21 cellular contexts compared by ENCODE assay signal in genomic region chr7:158495256-158495655, GRCh38.
A peak's percentile ranks its signal among the peaks of the same experiment; 100 is the strongest.
DNase-seq lines count a peak whose midpoint lies in the region; ATAC-seq and TF ChIP-seq lines count a peak whose summit lies in the region.
"Had no signal": no experiment of that assay in that cellular context is flagged by ENCODE, and none has a peak within 500 bp of the region (broad histone marks: within the 10 kb centered on the region; RNA-seq: fewer than 3 reads in every experiment).

No MANE protein-coding gene starts in this region.

- H3K27ac ChIP-seq in neural cell (ENCODE audit: low read length): peak overlapping the region; percentile 86
- H3K27ac ChIP-seq: heart right ventricle, right atrium auricular region, suprapubic skin, WERI-Rb-1 had no signal

- H3K27me3 ChIP-seq in neural cell (ENCODE audit: insufficient read depth, low read depth, low read length): no peaks in the 10 kb centered on the region
- H3K27me3 ChIP-seq: right atrium auricular region had no signal

- H3K79me2 ChIP-seq in neural cell (replicated peaks; ENCODE audit: insufficient read depth, low read length): no peaks in the 10 kb centered on the region

- peak overlapping the region; percentile 63 for H3K4me3 Mint-ChIP-seq in WTC11
- H3K4me3 Mint-ChIP-seq in activated T-helper 1 cell treated with anti-CD3 and anti-CD28 coated beads, Interleukin-12 subunit alpha, Interleukin-12 subunit beta, Interleukin-2, Interleukin-4 antibody, amounts not matched to agents 30 ng/mL and 10 ng/mL and 1 ng/mL, durations not matched to agents 14 hours and 24 hours and 36 hours: no peak overlapping the region
- H3K4me3 Mint-ChIP-seq: activated CD4-positive, alpha-beta memory T cell treated with anti-CD3 and anti-CD28 coated beads for 36 hours; activated naive CD8-positive, alpha-beta T cell; activated T-cell treated with anti-CD3 and anti-CD28 coated beads, Interleukin-2, amount 50 U/mL, for 4 hours had no signal

- H3K4me3 ChIP-seq in neural cell (ENCODE audit: low read length): peak overlapping the region; percentile 22
- H3K4me3 ChIP-seq: heart right ventricle, lung, right atrium auricular region, suprapubic skin had no signal

- H3K4me1 Mint-ChIP-seq in WTC11: peaks cover 55% of the 10 kb centered on the region
- H3K4me1 Mint-ChIP-seq in activated T-helper 1 cell treated with anti-CD3 and anti-CD28 coated beads, Interleukin-12 subunit alpha, Interleukin-12 subunit beta, Interleukin-2, Interleukin-4 antibody, amounts not matched to agents 30 ng/mL and 10 ng/mL and 1 ng/mL, durations not matched to agents 14 hours and 24 hours and 36 hours (ENCODE audit: low read depth): no peaks in the 10 kb centered on the region
- H3K4me1 Mint-ChIP-seq: CD4-positive, CD25-positive, alpha-beta regulatory T cell had no signal

- peak; percentile 36 for DNase-seq in NCI-H510A treated with DMSO at 0.1 percent for 48 hours (lab: John Stamatoyannopoulos, UW)
- no peak for DNase-seq in NCI-H510A (lab: John Stamatoyannopoulos, UW)
- DNase-seq in NAMALWA (ENCODE audit: low spot score): peak; percentile 46
- DNase-seq in WTC11 (ENCODE audit: low spot score): no peak
- no peak for DNase-seq in activated T-helper 1 cell treated with anti-CD3 and anti-CD28 coated beads, Interleukin-12 subunit alpha, Interleukin-12 subunit beta, Interleukin-2, Interleukin-4 antibody, amounts not matched to agents 30 ng/mL and 10 ng/mL and 1 ng/mL, durations not matched to agents 14 hours and 24 hours and 36 hours (ENCODE audit: low spot score)
- DNase-seq in mucosa of gallbladder (ENCODE audit: low spot score): no peak
- DNase-seq: activated T-cell treated with anti-CD3 and anti-CD28 coated beads, Interleukin-2, amount 50 U/mL, for 4 hours; heart right ventricle; KG1; kidney; OCI-M1; SIG-M5 had no signal

- H3K9me3 Mint-ChIP-seq in WTC11: no peaks in the 10 kb centered on the region
- no peaks in the 10 kb centered on the region for H3K9me3 Mint-ChIP-seq in activated T-helper 1 cell treated with anti-CD3 and anti-CD28 coated beads, Interleukin-12 subunit alpha, Interleukin-12 subunit beta, Interleukin-2, Interleukin-4 antibody, amounts not matched to agents 30 ng/mL and 10 ng/mL and 1 ng/mL, durations not matched to agents 14 hours and 24 hours and 36 hours
- H3K9me3 Mint-ChIP-seq: activated CD4-positive, alpha-beta memory T cell treated with anti-CD3 and anti-CD28 coated beads for 36 hours; activated T-cell treated with anti-CD3 and anti-CD28 coated beads, Interleukin-2, amount 50 U/mL, for 4 hours; CD4-positive, CD25-positive, alpha-beta regulatory T cell had no signal

- CTCF ChIA-PET in WTC11 (lab: Charles Lee): interaction anchor here (0.6 to 2.6 kb wide), 22 partner anchors 9 to 481 kb away, joined by 3 to 13 read pairs (median 4); no protein-coding TSS in a partner anchor

- ATAC-seq in WTC11 (peak; percentile 42), GM21737 (IDR thresholded peaks at IDR 0.05; ENCODE audit: unreplicated experiment) (no peak)

- POLR2A ChIA-PET in WTC11 (lab: Charles Lee): no interaction called here

- no peak for TF ChIP-seq EP300 in neural cell (conservative IDR thresholded peaks at IDR 0.05; ENCODE audit: poor library complexity, severe bottlenecking)

- H3K9me2 ChIP-seq in neural cell (ENCODE audit: insufficient read depth, low read length): no peaks in the 10 kb centered on the region

- no peaks in the 10 kb centered on the region for H3K36me3 ChIP-seq in neural cell (ENCODE audit: insufficient read depth, low read length)
- H3K36me3 ChIP-seq: heart right ventricle, right atrium auricular region, suprapubic skin, WERI-Rb-1 had no signal

- H3K36me3 Mint-ChIP-seq in WTC11: no peaks in the 10 kb centered on the region
- no peaks in the 10 kb centered on the region for H3K36me3 Mint-ChIP-seq in activated T-helper 1 cell treated with anti-CD3 and anti-CD28 coated beads, Interleukin-12 subunit alpha, Interleukin-12 subunit beta, Interleukin-2, Interleukin-4 antibody, amounts not matched to agents 30 ng/mL and 10 ng/mL and 1 ng/mL, durations not matched to agents 14 hours and 24 hours and 36 hours (ENCODE audit: low read depth)
- H3K36me3 Mint-ChIP-seq: activated CD4-positive, alpha-beta memory T cell treated with anti-CD3 and anti-CD28 coated beads for 36 hours; activated naive CD8-positive, alpha-beta T cell; CD4-positive, CD25-positive, alpha-beta regulatory T cell had no signal

- H3K27ac Mint-ChIP-seq in WTC11: no peak overlapping the region; the same call in 1 of the 2 replicates
- no peak overlapping the region for H3K27ac Mint-ChIP-seq in activated T-helper 1 cell treated with anti-CD3 and anti-CD28 coated beads, Interleukin-12 subunit alpha, Interleukin-12 subunit beta, Interleukin-2, Interleukin-4 antibody, amounts not matched to agents 30 ng/mL and 10 ng/mL and 1 ng/mL, durations not matched to agents 14 hours and 24 hours and 36 hours
- H3K27ac Mint-ChIP-seq: activated CD4-positive, alpha-beta memory T cell treated with anti-CD3 and anti-CD28 coated beads for 36 hours; activated naive CD8-positive, alpha-beta T cell had no signal

- H3K4me2 ChIP-seq in neural cell (ENCODE audit: low read length): peak overlapping the region; percentile 37

- H3K27me3 Mint-ChIP-seq in WTC11 (ENCODE audit: low read depth): peaks cover 2% of the 10 kb centered on the region; the same call in 1 of the 2 replicates
- no peaks in the 10 kb centered on the region for H3K27me3 Mint-ChIP-seq in activated T-helper 1 cell treated with anti-CD3 and anti-CD28 coated beads, Interleukin-12 subunit alpha, Interleukin-12 subunit beta, Interleukin-2, Interleukin-4 antibody, amounts not matched to agents 30 ng/mL and 10 ng/mL and 1 ng/mL, durations not matched to agents 14 hours and 24 hours and 36 hours (ENCODE audit: insufficient read depth)
- H3K27me3 Mint-ChIP-seq: CD4-positive, CD25-positive, alpha-beta regulatory T cell had no signal

- intact Hi-C loops in activated T-helper 1 cell treated with anti-CD3 and anti-CD28 coated beads, Interleukin-12 subunit alpha, Interleukin-12 subunit beta, Interleukin-2, Interleukin-4 antibody, amounts not matched to agents 30 ng/mL and 10 ng/mL and 1 ng/mL, durations not matched to agents 14 hours and 24 hours and 36 hours (cut with micrococcal nuclease): no loop called here

- peak overlapping the region; percentile 42 for H2AFZ ChIP-seq in neural cell (ENCODE audit: low read depth, low read length)

- no peaks in the 10 kb centered on the region for H4K20me1 ChIP-seq in neural cell (ENCODE audit: insufficient read depth)

- peaks cover 4% of the 10 kb centered on the region for H3F3A ChIP-seq in neural cell (ENCODE audit: insufficient read depth, low read length, poor library complexity, severe bottlenecking)

- peak overlapping the region; percentile 67 for H3K9ac ChIP-seq in neural cell (ENCODE audit: low read length)

- H3K9me3 ChIP-seq in neural cell (ENCODE audit: low read length): no peaks in the 10 kb centered on the region
- H3K9me3 ChIP-seq: heart right ventricle, right atrium auricular region, suprapubic skin had no signal

- TF ChIP-seq RAD21 in neural cell (conservative IDR thresholded peaks at IDR 0.05): no peak

- TF ChIP-seq CTCF in WTC11 (IDR thresholded peaks at IDR 0.05): no peak
- peak; percentile 34 for TF ChIP-seq CTCF in neural cell (IDR thresholded peaks at IDR 0.05; ENCODE audit: poor library complexity, severe bottlenecking)

TF ChIP-seq in WTC11, 78 proteins besides CTCF, POLR2A, EP300 and RAD21 (continues in another document):
- TF ChIP-seq CDX4 (CRISPR knock-in tag; IDR thresholded peaks at IDR 0.05; ENCODE audit: borderline replicate concordance) (no peak), NR1H2 (CRISPR knock-in tag; IDR thresholded peaks at IDR 0.05) (no peak), FOXK1 (CRISPR knock-in tag; IDR thresholded peaks at IDR 0.05) (no peak), CREB1 (CRISPR knock-in tag; IDR thresholded peaks at IDR 0.05) (no peak)

TF ChIP-seq in neural cell, 6 proteins besides CTCF, POLR2A, EP300 and RAD21:
- no peak for TF ChIP-seq POLR2AphosphoS5 (IDR thresholded peaks at IDR 0.05)
- TF ChIP-seq MXI1 (conservative IDR thresholded peaks at IDR 0.05; ENCODE audit: poor library complexity, severe bottlenecking): peak; percentile 8
- TF ChIP-seq EZH2 (IDR thresholded peaks at IDR 0.05; ENCODE audit: borderline replicate concordance, insufficient read depth, low read length, poor library complexity, severe bottlenecking): no peak

Comparison
In these comparisons a context has a peak if more than half of its experiments do, and no peak if none do; other contexts are left out.
1. DNase-seq: peak in NCI-H510A treated with DMSO at 0.1 percent for 48 hours (single experiment) and NAMALWA (single experiment); none in NCI-H510A (single experiment), WTC11 (single experiment), activated T-helper 1 cell treated with anti-CD3 and anti-CD28 coated beads, Interleukin-12 subunit alpha, Interleukin-12 subunit beta, Interleukin-2, Interleukin-4 antibody, amounts not matched to agents 30 ng/mL and 10 ng/mL and 1 ng/mL, durations not matched to agents 14 hours and 24 hours and 36 hours (single experiment) and mucosa of gallbladder (single experiment).